ENCODE assay signal across 1 cellular context in genomic region chr16:71572497-71573116, GRCh38.
TF ChIP-seq lines count a peak whose summit lies in the region.

No MANE protein-coding gene starts in this region.

TF ChIP-seq in HepG2, 621 proteins besides CTCF, POLR2A, EP300 and RAD21 (continued from another document and continues in another):
- TF ChIP-seq PBX2 (CRISPR knock-in tag; IDR thresholded peaks at IDR 0.05): peak; percentile 55
- no peak for TF ChIP-seq RBM22 (optimal IDR thresholded peaks at IDR 0.05; ENCODE audit: low read length)
- TF ChIP-seq HES4 (CRISPR knock-in tag; IDR thresholded peaks at IDR 0.05; ENCODE audit: borderline replicate concordance): no peak
- TF ChIP-seq BORCS8-MEF2B (CRISPR knock-in tag; IDR thresholded peaks at IDR 0.05): no peak
- TF ChIP-seq ZNF274 (CRISPR knock-in tag; IDR thresholded peaks at IDR 0.05): no peak
- no peak for TF ChIP-seq NFYC (CRISPR knock-in tag; IDR thresholded peaks at IDR 0.05)
- TF ChIP-seq AFF4 (CRISPR knock-in tag; IDR thresholded peaks at IDR 0.05): no peak
- TF ChIP-seq DNMT1 (CRISPR knock-in tag; IDR thresholded peaks at IDR 0.05): no peak
- no peak for TF ChIP-seq ZNF775 (CRISPR knock-in tag; IDR thresholded peaks at IDR 0.05; ENCODE audit: borderline replicate concordance)
- no peak for TF ChIP-seq ZBTB10 (CRISPR knock-in tag; IDR thresholded peaks at IDR 0.05; ENCODE audit: borderline replicate concordance)
- no peak for TF ChIP-seq ARHGAP35 (CRISPR knock-in tag; IDR thresholded peaks at IDR 0.05; ENCODE audit: borderline replicate concordance)
- TF ChIP-seq ZNF256 (CRISPR knock-in tag; conservative IDR thresholded peaks at IDR 0.05): no peak
- no peak for TF ChIP-seq PBX3 (CRISPR knock-in tag; IDR thresholded peaks at IDR 0.05; ENCODE audit: borderline replicate concordance)
- no peak for TF ChIP-seq ZMYM2 (CRISPR knock-in tag; IDR thresholded peaks at IDR 0.05)
- no peak for TF ChIP-seq TOE1 (CRISPR knock-in tag; IDR thresholded peaks at IDR 0.05)
- no peak for TF ChIP-seq SRF (IDR thresholded peaks at IDR 0.05; ENCODE audit: low read depth, low read length)
- no peak for TF ChIP-seq ZSCAN21 (CRISPR knock-in tag; IDR thresholded peaks at IDR 0.05; ENCODE audit: borderline replicate concordance)
- no peak for TF ChIP-seq MTF1 (CRISPR knock-in tag; IDR thresholded peaks at IDR 0.05)
- 0 out of 2 replicates have a peak, but pooled peaks have one; percentile 71 for TF ChIP-seq TSC22D2 (CRISPR knock-in tag; IDR thresholded peaks at IDR 0.05; ENCODE audit: borderline replicate concordance)
- no peak for TF ChIP-seq ZFYVE20 (CRISPR knock-in tag; IDR thresholded peaks at IDR 0.05; ENCODE audit: borderline replicate concordance, low read depth)
- TF ChIP-seq ZFP37 (CRISPR knock-in tag; IDR thresholded peaks at IDR 0.05; ENCODE audit: borderline replicate concordance): no peak
- TF ChIP-seq ETV6 (CRISPR knock-in tag; conservative IDR thresholded peaks at IDR 0.05): no peak
- TF ChIP-seq ZBTB25 (CRISPR knock-in tag; IDR thresholded peaks at IDR 0.05): no peak; the same call in 1 of the 2 replicates
- TF ChIP-seq ZBTB44 (CRISPR knock-in tag; IDR thresholded peaks at IDR 0.05): no peak
- TF ChIP-seq ZFP82 (CRISPR knock-in tag; IDR thresholded peaks at IDR 0.05; ENCODE audit: borderline replicate concordance): no peak
- 0 out of 2 replicates have a peak, but pooled peaks have one; percentile 45 for TF ChIP-seq SMYD3 (CRISPR knock-in tag; IDR thresholded peaks at IDR 0.05)
- TF ChIP-seq KIAA2018 (CRISPR knock-in tag; IDR thresholded peaks at IDR 0.05; ENCODE audit: borderline replicate concordance): no peak
- no peak for TF ChIP-seq ZNF850 (CRISPR knock-in tag; conservative IDR thresholded peaks at IDR 0.05)
- no peak for TF ChIP-seq ZKSCAN1 (IDR thresholded peaks at IDR 0.05; ENCODE audit: low read length)
- TF ChIP-seq ZSCAN22 (CRISPR knock-in tag; IDR thresholded peaks at IDR 0.05): no peak
- TF ChIP-seq ZNF572 (CRISPR knock-in tag; IDR thresholded peaks at IDR 0.05): no peak
- no peak for TF ChIP-seq KDM1A (CRISPR knock-in tag; IDR thresholded peaks at IDR 0.05)
- no peak for TF ChIP-seq HMGA1 (CRISPR knock-in tag; conservative IDR thresholded peaks at IDR 0.05)
- TF ChIP-seq ISX (CRISPR knock-in tag; conservative IDR thresholded peaks at IDR 0.05): no peak
- TF ChIP-seq MED13 (CRISPR knock-in tag; IDR thresholded peaks at IDR 0.05): no peak; the same call in 1 of the 2 replicates
- TF ChIP-seq NR2F2 (IDR thresholded peaks at IDR 0.05; ENCODE audit: borderline replicate concordance, low read depth): peak; percentile 69
- TF ChIP-seq FOXK2 (IDR thresholded peaks at IDR 0.05): peak; percentile 47; the same call in 1 of the 2 replicates
- TF ChIP-seq HOXA3 (CRISPR knock-in tag; IDR thresholded peaks at IDR 0.05): peak; percentile 87
- no peak; the same call in 1 of the 2 replicates for TF ChIP-seq KDM4B (CRISPR knock-in tag; IDR thresholded peaks at IDR 0.05)
- 0 out of 2 replicates have a peak, but pooled peaks have one; percentile 33 for TF ChIP-seq ERF (CRISPR knock-in tag; IDR thresholded peaks at IDR 0.05)
